Comparison of ENCODE assay signal across 1 cellular context in the genomic region with DNA sequence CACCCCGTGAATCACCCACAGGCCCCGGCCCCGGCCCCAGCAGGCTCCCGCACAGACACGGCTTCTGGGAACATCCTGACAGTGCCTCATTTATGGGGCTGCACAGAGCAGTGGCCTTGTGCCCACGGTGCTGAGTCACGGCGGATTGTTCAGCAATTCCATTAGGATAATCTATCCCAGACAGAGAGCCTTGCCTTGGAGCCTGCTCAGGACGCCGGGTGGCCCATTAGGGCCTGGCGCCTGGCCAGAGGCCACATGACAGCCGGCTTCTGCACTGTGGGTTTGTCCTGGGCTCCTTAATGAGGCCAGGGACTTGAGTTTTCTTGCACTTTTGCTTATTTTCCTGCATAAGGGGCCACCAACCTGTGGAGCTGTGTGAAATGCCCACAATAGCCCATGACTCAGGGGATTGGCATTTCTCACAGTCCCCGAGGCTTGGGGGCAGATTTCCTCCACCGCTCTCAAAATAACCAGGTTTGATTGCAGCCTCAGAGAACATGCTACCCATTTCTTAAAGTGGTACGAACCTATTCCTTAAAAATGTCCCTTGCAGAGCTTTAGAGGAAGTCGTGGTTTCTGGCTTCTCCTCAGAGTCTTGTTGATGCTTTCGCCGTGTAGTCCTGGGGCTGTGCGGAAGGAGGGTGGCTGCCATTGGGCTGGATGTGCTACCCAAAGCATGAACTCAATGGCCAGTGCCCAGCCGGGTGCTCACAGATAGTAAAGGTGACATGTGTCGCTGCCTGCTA.
TF ChIP-seq lines count a peak whose summit lies in the region.

No MANE protein-coding gene starts in this region.

TF ChIP-seq in SK-N-SH treated with all-trans-retinoic acid at 6 μM for 48 hours, 23 proteins besides CTCF, POLR2A, EP300 and RAD21 (continued from another document):
- TF ChIP-seq, protein P1, sequence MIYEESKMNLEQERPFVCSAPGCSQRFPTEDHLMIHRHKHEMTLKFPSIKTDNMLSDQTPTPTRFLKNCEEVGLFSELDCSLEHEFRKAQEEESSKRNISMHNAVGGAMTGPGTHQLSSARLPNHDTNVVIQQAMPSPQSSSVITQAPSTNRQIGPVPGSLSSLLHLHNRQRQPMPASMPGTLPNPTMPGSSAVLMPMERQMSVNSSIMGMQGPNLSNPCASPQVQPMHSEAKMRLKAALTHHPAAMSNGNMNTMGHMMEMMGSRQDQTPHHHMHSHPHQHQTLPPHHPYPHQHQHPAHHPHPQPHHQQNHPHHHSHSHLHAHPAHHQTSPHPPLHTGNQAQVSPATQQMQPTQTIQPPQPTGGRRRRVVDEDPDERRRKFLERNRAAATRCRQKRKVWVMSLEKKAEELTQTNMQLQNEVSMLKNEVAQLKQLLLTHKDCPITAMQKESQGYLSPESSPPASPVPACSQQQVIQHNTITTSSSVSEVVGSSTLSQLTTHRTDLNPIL (CRISPR knock-in tag; IDR thresholded peaks at IDR 0.05; ENCODE audit: low read depth): peak; percentile 41; the same call in 1 of the 2 replicates
- no peak for TF ChIP-seq PPARA (CRISPR knock-in tag; IDR thresholded peaks at IDR 0.05; ENCODE audit: borderline replicate concordance)
- TF ChIP-seq, protein P2, sequence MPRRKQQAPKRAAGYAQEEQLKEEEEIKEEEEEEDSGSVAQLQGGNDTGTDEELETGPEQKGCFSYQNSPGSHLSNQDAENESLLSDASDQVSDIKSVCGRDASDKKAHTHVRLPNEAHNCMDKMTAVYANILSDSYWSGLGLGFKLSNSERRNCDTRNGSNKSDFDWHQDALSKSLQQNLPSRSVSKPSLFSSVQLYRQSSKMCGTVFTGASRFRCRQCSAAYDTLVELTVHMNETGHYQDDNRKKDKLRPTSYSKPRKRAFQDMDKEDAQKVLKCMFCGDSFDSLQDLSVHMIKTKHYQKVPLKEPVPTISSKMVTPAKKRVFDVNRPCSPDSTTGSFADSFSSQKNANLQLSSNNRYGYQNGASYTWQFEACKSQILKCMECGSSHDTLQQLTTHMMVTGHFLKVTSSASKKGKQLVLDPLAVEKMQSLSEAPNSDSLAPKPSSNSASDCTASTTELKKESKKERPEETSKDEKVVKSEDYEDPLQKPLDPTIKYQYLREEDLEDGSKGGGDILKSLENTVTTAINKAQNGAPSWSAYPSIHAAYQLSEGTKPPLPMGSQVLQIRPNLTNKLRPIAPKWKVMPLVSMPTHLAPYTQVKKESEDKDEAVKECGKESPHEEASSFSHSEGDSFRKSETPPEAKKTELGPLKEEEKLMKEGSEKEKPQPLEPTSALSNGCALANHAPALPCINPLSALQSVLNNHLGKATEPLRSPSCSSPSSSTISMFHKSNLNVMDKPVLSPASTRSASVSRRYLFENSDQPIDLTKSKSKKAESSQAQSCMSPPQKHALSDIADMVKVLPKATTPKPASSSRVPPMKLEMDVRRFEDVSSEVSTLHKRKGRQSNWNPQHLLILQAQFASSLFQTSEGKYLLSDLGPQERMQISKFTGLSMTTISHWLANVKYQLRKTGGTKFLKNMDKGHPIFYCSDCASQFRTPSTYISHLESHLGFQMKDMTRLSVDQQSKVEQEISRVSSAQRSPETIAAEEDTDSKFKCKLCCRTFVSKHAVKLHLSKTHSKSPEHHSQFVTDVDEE (CRISPR knock-in tag; IDR thresholded peaks at IDR 0.05): peak; percentile 39; the same call in 1 of the 2 replicates
- peak; percentile 94 for TF ChIP-seq TCF4 (CRISPR knock-in tag; IDR thresholded peaks at IDR 0.05; ENCODE audit: borderline replicate concordance)
- peak; percentile 71 for TF ChIP-seq ZFP3 (CRISPR knock-in tag; IDR thresholded peaks at IDR 0.05)
- TF ChIP-seq, protein P3, sequence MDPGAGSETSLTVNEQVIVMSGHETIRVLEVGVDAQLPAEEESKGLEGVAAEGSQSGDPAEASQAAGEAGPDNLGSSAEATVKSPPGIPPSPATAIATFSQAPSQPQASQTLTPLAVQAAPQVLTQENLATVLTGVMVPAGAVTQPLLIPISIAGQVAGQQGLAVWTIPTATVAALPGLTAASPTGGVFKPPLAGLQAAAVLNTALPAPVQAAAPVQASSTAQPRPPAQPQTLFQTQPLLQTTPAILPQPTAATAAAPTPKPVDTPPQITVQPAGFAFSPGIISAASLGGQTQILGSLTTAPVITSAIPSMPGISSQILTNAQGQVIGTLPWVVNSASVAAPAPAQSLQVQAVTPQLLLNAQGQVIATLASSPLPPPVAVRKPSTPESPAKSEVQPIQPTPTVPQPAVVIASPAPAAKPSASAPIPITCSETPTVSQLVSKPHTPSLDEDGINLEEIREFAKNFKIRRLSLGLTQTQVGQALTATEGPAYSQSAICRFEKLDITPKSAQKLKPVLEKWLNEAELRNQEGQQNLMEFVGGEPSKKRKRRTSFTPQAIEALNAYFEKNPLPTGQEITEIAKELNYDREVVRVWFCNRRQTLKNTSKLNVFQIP (CRISPR knock-in tag; IDR thresholded peaks at IDR 0.05; ENCODE audit: borderline replicate concordance, low read depth): no peak
- TF ChIP-seq RARB (CRISPR knock-in tag; IDR thresholded peaks at IDR 0.05): no peak
- no peak for TF ChIP-seq ZFP30 (CRISPR knock-in tag; IDR thresholded peaks at IDR 0.05)
- peak; percentile 93 for TF ChIP-seq SNAI2 (CRISPR knock-in tag; IDR thresholded peaks at IDR 0.05)
- TF ChIP-seq, protein P4, sequence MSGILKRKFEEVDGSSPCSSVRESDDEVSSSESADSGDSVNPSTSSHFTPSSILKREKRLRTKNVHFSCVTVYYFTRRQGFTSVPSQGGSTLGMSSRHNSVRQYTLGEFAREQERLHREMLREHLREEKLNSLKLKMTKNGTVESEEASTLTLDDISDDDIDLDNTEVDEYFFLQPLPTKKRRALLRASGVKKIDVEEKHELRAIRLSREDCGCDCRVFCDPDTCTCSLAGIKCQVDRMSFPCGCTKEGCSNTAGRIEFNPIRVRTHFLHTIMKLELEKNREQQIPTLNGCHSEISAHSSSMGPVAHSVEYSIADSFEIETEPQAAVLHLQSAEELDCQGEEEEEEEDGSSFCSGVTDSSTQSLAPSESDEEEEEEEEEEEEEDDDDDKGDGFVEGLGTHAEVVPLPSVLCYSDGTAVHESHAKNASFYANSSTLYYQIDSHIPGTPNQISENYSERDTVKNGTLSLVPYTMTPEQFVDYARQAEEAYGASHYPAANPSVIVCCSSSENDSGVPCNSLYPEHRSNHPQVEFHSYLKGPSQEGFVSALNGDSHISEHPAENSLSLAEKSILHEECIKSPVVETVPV (CRISPR knock-in tag; IDR thresholded peaks at IDR 0.05): no peak
- no peak for TF ChIP-seq GLIS3 (CRISPR knock-in tag; IDR thresholded peaks at IDR 0.05)
- TF ChIP-seq CSDC2 (CRISPR knock-in tag; IDR thresholded peaks at IDR 0.05): no peak
- no peak for TF ChIP-seq ZNF70 (CRISPR knock-in tag; IDR thresholded peaks at IDR 0.05)
- no peak for TF ChIP-seq TOX (CRISPR knock-in tag; IDR thresholded peaks at IDR 0.05; ENCODE audit: borderline replicate concordance)
- peak; percentile 97 for TF ChIP-seq ISL1 (CRISPR knock-in tag; IDR thresholded peaks at IDR 0.05)
- TF ChIP-seq ZC3H10 (CRISPR knock-in tag; IDR thresholded peaks at IDR 0.05): no peak
- no peak; the same call in 1 of the 2 replicates for TF ChIP-seq ZNF8 (CRISPR knock-in tag; IDR thresholded peaks at IDR 0.05)
- no peak for TF ChIP-seq ZNF565 (CRISPR knock-in tag; conservative IDR thresholded peaks at IDR 0.05; ENCODE audit: low read depth)
- TF ChIP-seq, protein P5, sequence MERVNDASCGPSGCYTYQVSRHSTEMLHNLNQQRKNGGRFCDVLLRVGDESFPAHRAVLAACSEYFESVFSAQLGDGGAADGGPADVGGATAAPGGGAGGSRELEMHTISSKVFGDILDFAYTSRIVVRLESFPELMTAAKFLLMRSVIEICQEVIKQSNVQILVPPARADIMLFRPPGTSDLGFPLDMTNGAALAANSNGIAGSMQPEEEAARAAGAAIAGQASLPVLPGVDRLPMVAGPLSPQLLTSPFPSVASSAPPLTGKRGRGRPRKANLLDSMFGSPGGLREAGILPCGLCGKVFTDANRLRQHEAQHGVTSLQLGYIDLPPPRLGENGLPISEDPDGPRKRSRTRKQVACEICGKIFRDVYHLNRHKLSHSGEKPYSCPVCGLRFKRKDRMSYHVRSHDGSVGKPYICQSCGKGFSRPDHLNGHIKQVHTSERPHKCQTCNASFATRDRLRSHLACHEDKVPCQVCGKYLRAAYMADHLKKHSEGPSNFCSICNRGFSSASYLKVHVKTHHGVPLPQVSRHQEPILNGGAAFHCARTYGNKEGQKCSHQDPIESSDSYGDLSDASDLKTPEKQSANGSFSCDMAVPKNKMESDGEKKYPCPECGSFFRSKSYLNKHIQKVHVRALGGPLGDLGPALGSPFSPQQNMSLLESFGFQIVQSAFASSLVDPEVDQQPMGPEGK (CRISPR knock-in tag; IDR thresholded peaks at IDR 0.05; ENCODE audit: borderline replicate concordance): peak; percentile 30; the same call in 1 of the 2 replicates
